19 cellular contexts compared by ENCODE assay signal in genomic region chr3:65604863-65605526, GRCh38.
DNase-seq lines count a peak whose midpoint lies in the region; ATAC-seq, FAIRE-seq and TF ChIP-seq lines count a peak whose summit lies in the region.
"Had no signal": no experiment of that assay in that cellular context is flagged by ENCODE, and none has a peak within 500 bp of the region (broad histone marks: within the 10 kb centered on the region; RNA-seq: fewer than 3 reads in every experiment).

No MANE protein-coding gene starts in this region.

- TF ChIP-seq CTCF in bronchial epithelial cell (IDR thresholded peaks at IDR 0.05; ENCODE audit: insufficient read depth, low read length, severe bottlenecking), result no peak

- ATAC-seq in HG03432 (IDR thresholded peaks at IDR 0.05; ENCODE audit: unreplicated experiment), result no peak
- ATAC-seq in GM19328 (IDR thresholded peaks at IDR 0.05; ENCODE audit: unreplicated experiment), result no peak
- ATAC-seq: activated CD8-positive, alpha-beta memory T cell treated with anti-CD3 and anti-CD28 coated beads, Interleukin-2, amount 10 ng/mL, durations not matched to agents 7 days and 5 days had no signal

- FAIRE-seq in bronchial epithelial cell (lab: Jason Lieb, UNC), result no peak
- FAIRE-seq: D721Med, frontal cortex, GM18507, GM19239 had no signal

- H3K4me1 ChIP-seq in HUES64 (ENCODE audit: insufficient read depth, low read length), result peaks cover 29% of the 10 kb centered on the region

- WGBS in HUES64, result 83% methylated on average over 3 of the region's 3 CpGs

- H3K4me3 ChIP-seq in HUES64 (ENCODE audit: low read length) (no peak overlapping the region), bronchial epithelial cell (ENCODE audit: low read depth, low read length) (no peak overlapping the region)
- H3K4me3 ChIP-seq: lung, MG63 had no signal

- H3K36me3 ChIP-seq in HUES64 (ENCODE audit: insufficient read depth, low read length) (no peaks in the 10 kb centered on the region), bronchial epithelial cell (ENCODE audit: control insufficient read depth, insufficient read depth, low read length) (no peaks in the 10 kb centered on the region)
- H3K36me3 ChIP-seq: MG63 had no signal

- no peaks in the 10 kb centered on the region for H3K27me3 ChIP-seq in HUES64 (ENCODE audit: insufficient read depth, low read length)
- no peaks in the 10 kb centered on the region for H3K27me3 ChIP-seq in bronchial epithelial cell (ENCODE audit: control insufficient read depth, insufficient read depth, low read length)
- H3K27me3 ChIP-seq: MG63 had no signal

- DNase-seq in AG20443 (ENCODE audit: low spot score) (peak; percentile 71), bronchial epithelial cell (ENCODE audit: low read depth) (peak; percentile 25), inferior parietal cortex (ENCODE audit: extremely low spot score) (peak; percentile 56), NCI-H82 (lab: John Stamatoyannopoulos, UW) (no peak), T-helper 2 cell (no peak)
- DNase-seq: activated CD8-positive, alpha-beta memory T cell treated with anti-CD3 and anti-CD28 coated beads, Interleukin-2, amount 10 ng/mL, durations not matched to agents 7 days and 5 days; activated effector memory CD4-positive, alpha-beta T cell treated with Interleukin-2 at 50 U/mL for 16 hours; anterior cingulate cortex; MG63; NCI-H1930; NCI-H526 treated with DMSO at 0.1 percent for 48 hours had no signal

- no peaks in the 10 kb centered on the region for H3K9me3 ChIP-seq in HUES64 (ENCODE audit: insufficient read depth, low read depth, low read length)
- H3K9me3 ChIP-seq: MG63 had no signal

- no peak overlapping the region for H3K9ac ChIP-seq in HUES64 (ENCODE audit: low read depth, low read length)

- H3K27ac ChIP-seq in HUES64 (ENCODE audit: low read depth, low read length), result peak overlapping the region; percentile 6; the same call in 1 of the 2 replicates

Comparison
In these comparisons a context has a peak if more than half of its experiments do, and no peak if none do; other contexts are left out.
1. DNase-seq: peak in AG20443 (single experiment), bronchial epithelial cell (single experiment) and inferior parietal cortex (single experiment); none in NCI-H82 (single experiment) and T-helper 2 cell (0 of 5).